In the genomic region with DNA sequence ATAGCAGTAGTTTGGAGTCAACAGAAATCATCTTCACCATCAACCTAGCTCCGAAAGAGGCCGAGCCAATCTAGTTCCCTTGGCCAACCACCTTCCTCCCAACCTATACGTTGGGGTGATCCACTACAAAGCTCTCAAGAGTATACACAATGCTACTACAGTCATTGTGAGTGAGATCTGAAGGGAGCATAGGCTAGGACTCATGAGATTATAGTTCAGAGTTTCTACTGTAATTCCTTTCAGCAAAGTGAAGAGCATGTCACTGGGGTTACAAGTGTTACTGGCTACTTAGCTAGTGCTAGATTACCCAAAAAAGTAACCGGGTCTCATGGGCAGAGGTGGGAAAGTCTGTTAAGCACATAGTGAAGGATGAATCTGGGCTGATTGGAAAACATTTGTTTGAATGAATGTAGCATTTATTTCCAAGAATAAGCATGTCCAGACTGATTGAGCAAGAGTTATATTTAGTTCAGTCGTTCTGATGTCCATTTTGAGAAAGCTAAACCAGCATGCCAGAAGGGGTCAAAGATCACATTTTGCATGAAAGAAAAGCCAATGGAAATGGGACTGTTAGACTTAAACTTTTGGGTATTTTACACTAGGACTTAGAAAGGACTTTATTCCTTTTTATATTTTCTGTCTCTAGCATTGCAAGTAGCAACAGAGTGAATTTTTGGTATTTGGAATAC, we compare ENCODE assay signal across 16 cellular contexts. TPM values are rescaled to one million over a fixed set of nuclear protein-coding genes. Genes with fewer than 3 reads are reported as not detected.
"Had no signal": no experiment of that assay in that cellular context is flagged by ENCODE, and none has a peak within 500 bp of the region (broad histone marks: within the 10 kb centered on the region; RNA-seq: fewer than 3 reads in every experiment).

No MANE protein-coding gene starts in this region.

- H3K9me3 ChIP-seq: left lung had no signal

- H3K27me3 ChIP-seq: left lung had no signal

- H3K4me1 ChIP-seq: left lung had no signal

- H3K4me3 ChIP-seq: left lung, smooth muscle cell had no signal

- H3K4me2 ChIP-seq: smooth muscle cell had no signal

- H3K36me3 ChIP-seq: left lung, WERI-Rb-1 had no signal

- DNase-seq: activated CD4-positive, alpha-beta T cell treated with anti-CD3 and anti-CD28 coated beads for 48 hours; activated CD8-positive, alpha-beta memory T cell treated with anti-CD3 and anti-CD28 coated beads, Interleukin-2, amount 50 U/mL, for 48 hours; activated CD8-positive, alpha-beta T cell treated with anti-CD3 and anti-CD28 coated beads, Interleukin-2, amount 10 ng/mL, durations not matched to agents 7 days and 5 days; activated naive CD4-positive, alpha-beta T cell; activated naive CD8-positive, alpha-beta T cell treated with anti-CD3 and anti-CD28 coated beads, Interleukin-2, amount 50 U/mL, for 24 hours; central memory CD4-positive, alpha-beta T cell; effector memory CD4-positive, alpha-beta T cell; head of caudate nucleus; islet precursor cell; left lung; mesendoderm; substantia nigra; T-helper 1 cell; WERI-Rb-1 had no signal

- H3K27ac ChIP-seq: left lung, WERI-Rb-1 had no signal

RNA-seq across cellular contexts. Expression of gene ESR1, which starts 10.5 kb away (rescaled TPM):
- total RNA-seq: osteocyte, smooth muscle cell had no signal
